ENCODE assay signal across 26 cellular contexts in the genomic region with DNA sequence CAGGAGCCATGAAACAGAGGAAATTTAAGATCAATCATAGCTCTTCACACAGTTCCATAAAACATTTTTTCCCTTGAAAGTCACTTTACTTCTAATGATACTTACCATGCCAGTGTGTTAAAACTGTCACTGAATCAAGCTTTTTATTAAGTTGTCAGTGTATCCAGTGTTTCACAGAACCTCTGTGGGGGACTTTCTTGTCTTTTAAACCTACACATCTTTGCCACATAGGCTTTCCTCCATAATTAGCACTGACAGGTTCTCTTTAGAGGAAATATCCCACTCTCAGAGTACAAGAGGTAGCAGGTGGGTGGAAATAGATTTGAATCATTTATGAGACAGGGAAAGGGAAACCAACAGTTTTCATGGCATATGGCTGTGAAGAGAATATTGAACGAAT.
"Had no signal": no experiment of that assay in that cellular context is flagged by ENCODE, and none has a peak within 500 bp of the region (broad histone marks: within the 10 kb centered on the region; RNA-seq: fewer than 3 reads in every experiment).

No MANE protein-coding gene starts in this region.

- H3K27ac ChIP-seq: body of pancreas, colonic mucosa, left lung, lower lobe of right lung, neural progenitor cell, parathyroid adenoma, psoas muscle, right atrium auricular region, suprapubic skin, tibial artery, upper lobe of right lung had no signal

- H3K36me3 Mint-ChIP-seq: naive B cell, neural progenitor cell had no signal

- ATAC-seq: activated CD8-positive, alpha-beta T cell treated with anti-CD3 and anti-CD28 coated beads for 36 hours; activated T-cell treated with anti-CD3 and anti-CD28 coated beads, Interleukin-2, amount 50 U/mL, for 4 hours; activated T-helper 17 cell treated with anti-CD3 and anti-CD28 coated beads, Interleukin-2, amount 50 U/mL, for 72 hours; body of pancreas; left lung; lower lobe of right lung; psoas muscle; upper lobe of right lung had no signal

- H3K27me3 Mint-ChIP-seq: activated CD8-positive, alpha-beta T cell treated with anti-CD3 and anti-CD28 coated beads for 36 hours; activated T-helper 17 cell treated with anti-CD3 and anti-CD28 coated beads, Interleukin-2, amount 50 U/mL, for 72 hours had no signal

- H3K27ac Mint-ChIP-seq: activated B cell treated with CpG ODN at 0.5 μM for 24 hours; activated CD8-positive, alpha-beta T cell treated with anti-CD3 and anti-CD28 coated beads for 36 hours; activated naive CD8-positive, alpha-beta T cell; activated T-helper 17 cell treated with anti-CD3 and anti-CD28 coated beads, Interleukin-2, amount 50 U/mL, for 72 hours; naive B cell; neural progenitor cell; T-helper 2 cell treated with Interferon-gamma antibody and Interleukin-4, amounts not matched to agents 5 μg/mL and 100 μg/mL, for 36 hours had no signal

- DNase-seq: activated B cell treated with CpG ODN at 0.5 μM for 24 hours; activated CD4-positive, alpha-beta T cell treated with anti-CD3 and anti-CD28 coated beads, Interleukin-2, amount 50 U/mL, for 1 hour; activated CD8-positive, alpha-beta T cell treated with anti-CD3 and anti-CD28 coated beads for 36 hours; activated naive CD4-positive, alpha-beta T cell; activated T-cell treated with anti-CD3 and anti-CD28 coated beads, Interleukin-2, amount 50 U/mL, for 4 hours; anterior cingulate cortex; body of pancreas; colonic mucosa; effector CD8-positive, alpha-beta T cell; left lung; lower lobe of right lung; naive B cell; occipital lobe; psoas muscle; stimulated activated CD4-positive, alpha-beta T cell treated with anti-CD3 and anti-CD28 coated beads, Interleukin-15, amount 100 ng/mL, for 24 hours; stimulated activated CD4-positive, alpha-beta T cell treated with anti-CD3 and anti-CD28 coated beads, Interleukin-2, amount 100 ng/mL, for 24 hours; stimulated activated naive CD4-positive, alpha-beta T cell; tibial artery; upper lobe of right lung had no signal

- H3K4me3 Mint-ChIP-seq: activated B cell treated with CpG ODN at 0.5 μM for 24 hours; activated CD8-positive, alpha-beta T cell treated with anti-CD3 and anti-CD28 coated beads for 36 hours; activated naive CD8-positive, alpha-beta T cell; activated T-cell treated with anti-CD3 and anti-CD28 coated beads, Interleukin-2, amount 50 U/mL, for 4 hours; activated T-helper 17 cell treated with anti-CD3 and anti-CD28 coated beads, Interleukin-2, amount 50 U/mL, for 72 hours; naive B cell; neural progenitor cell; T-helper 2 cell treated with Interferon-gamma antibody and Interleukin-4, amounts not matched to agents 5 μg/mL and 100 μg/mL, for 36 hours had no signal

- H3K9me3 Mint-ChIP-seq: activated B cell treated with CpG ODN at 0.5 μM for 24 hours; activated CD8-positive, alpha-beta T cell treated with anti-CD3 and anti-CD28 coated beads for 36 hours; activated T-cell treated with anti-CD3 and anti-CD28 coated beads, Interleukin-2, amount 50 U/mL, for 4 hours; neural progenitor cell had no signal

- H3K4me1 Mint-ChIP-seq: activated B cell treated with CpG ODN at 0.5 μM for 24 hours, naive B cell, neural progenitor cell had no signal
